Comparison of ENCODE assay signal across 7 cellular contexts in the genomic region with DNA sequence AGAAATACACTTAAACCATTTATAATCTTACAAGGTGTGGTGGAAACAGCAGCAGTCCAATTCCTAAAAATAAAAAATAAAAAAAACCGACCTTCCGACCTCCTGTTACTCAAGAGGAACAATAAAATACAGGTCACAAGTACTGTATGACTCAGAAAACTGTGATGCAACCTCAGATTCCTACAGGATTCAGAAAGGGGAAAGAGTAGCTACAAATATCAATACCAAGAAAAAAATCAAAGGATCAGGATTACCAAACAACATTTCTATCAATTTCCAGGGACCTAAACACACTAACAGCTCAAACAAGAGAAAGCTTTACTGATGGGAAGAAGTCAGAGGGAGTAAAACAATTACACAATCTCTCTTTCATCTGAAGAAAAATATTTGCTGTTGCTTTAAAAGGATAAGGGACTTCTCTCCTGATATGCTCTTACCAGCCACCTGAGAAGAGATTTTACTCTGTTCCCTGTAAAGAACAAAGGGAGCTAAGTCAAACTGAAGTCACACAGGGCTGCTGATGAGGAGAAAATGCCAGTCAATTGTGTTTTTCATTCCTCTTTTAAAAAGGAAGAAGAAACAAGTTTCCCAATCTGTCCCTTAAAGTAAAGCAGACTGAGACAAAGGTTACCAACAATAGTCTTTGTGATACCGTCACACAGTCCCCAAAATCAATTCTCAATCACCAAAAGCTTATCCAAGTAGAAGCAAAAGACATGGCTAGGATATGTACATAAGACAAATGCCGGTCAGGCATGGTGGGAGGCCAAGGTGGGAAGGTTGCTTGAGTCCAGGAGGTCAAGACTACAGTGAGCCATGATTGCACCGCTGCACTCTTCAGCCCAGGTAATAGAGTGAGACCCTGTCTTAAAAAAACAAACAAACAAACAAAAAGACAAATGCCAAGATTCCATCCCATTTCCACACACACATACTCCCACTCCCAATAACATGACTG. TPM values are rescaled to one million over a fixed set of nuclear protein-coding genes. Genes with fewer than 3 reads are reported as not detected.
DNase-seq lines count a peak whose midpoint lies in the region; TF ChIP-seq lines count a peak whose summit lies in the region.

No MANE protein-coding gene starts in this region.

- no peak overlapping the region for H3K4me3 ChIP-seq in effector memory CD4-positive, alpha-beta T cell (ENCODE audit: insufficient read depth, low read depth, low read length, poor library complexity, severe bottlenecking)

- H3K36me3 Mint-ChIP-seq in progenitor cell of endocrine pancreas (ENCODE audit: insufficient read depth), result peaks cover 1% of the 10 kb centered on the region

- TF ChIP-seq CTCF in progenitor cell of endocrine pancreas (IDR thresholded peaks at IDR 0.05; ENCODE audit: unreplicated experiment), result no peak

- H3K27ac Mint-ChIP-seq in progenitor cell of endocrine pancreas, result peak overlapping the region; percentile 95

- H3K4me3 Mint-ChIP-seq in progenitor cell of endocrine pancreas (ENCODE audit: low read depth), result peak overlapping the region; percentile 2

- peaks cover 33% of the 10 kb centered on the region for H3K4me1 Mint-ChIP-seq in progenitor cell of endocrine pancreas (ENCODE audit: low read depth)

- H3K27me3 Mint-ChIP-seq in progenitor cell of endocrine pancreas, result no peaks in the 10 kb centered on the region

- H3K9me3 ChIP-seq in effector memory CD4-positive, alpha-beta T cell (ENCODE audit: control insufficient read depth, low read length), result no peaks in the 10 kb centered on the region

- DNase-seq in HEK293T (ENCODE audit: extremely low spot score), result no peak
- DNase-seq in SK-MEL-5 (ENCODE audit: low read depth, low spot score), result peak; percentile 77
- peak; percentile 88 for DNase-seq in fibroblast of peridontal ligament (ENCODE audit: extremely low read depth)
- no peak for DNase-seq in progenitor cell of endocrine pancreas (ENCODE audit: low spot score, unreplicated experiment)
- DNase-seq in DMS 273 treated with DMSO at 0.1 percent for 48 hours (lab: John Stamatoyannopoulos, UW), result no peak
- DNase-seq in stimulated activated CD4-positive, alpha-beta T cell treated with anti-CD3 and anti-CD28 coated beads, Interleukin-4, amount 100 ng/mL, for 1 hour, result no peak
- no peak for DNase-seq in effector memory CD4-positive, alpha-beta T cell

- no peaks in the 10 kb centered on the region for H3K36me3 ChIP-seq in effector memory CD4-positive, alpha-beta T cell (ENCODE audit: control insufficient read depth, insufficient read depth, low read length)

- no peak overlapping the region for H3K27ac ChIP-seq in effector memory CD4-positive, alpha-beta T cell (ENCODE audit: insufficient read depth, low read length, poor library complexity, severe bottlenecking)

- POLR2A ChIA-PET in HEK293T (lab: Yijun Ruan, JAX), result interaction anchor here (1.0 kb wide), 1 partner anchor 39 kb away, joined by 5 read pairs; the partner anchor contains the start of gene AMBRA1

- no peaks in the 10 kb centered on the region for H3K9me3 Mint-ChIP-seq in progenitor cell of endocrine pancreas (ENCODE audit: low read depth)

- in situ Hi-C loops in SK-MEL-5 (cut with HindIII; ENCODE audit: low pct_unique_long_range_greater_than_20kb, low sequenced_read_pairs), result no loop called here

- peaks cover 10% of the 10 kb centered on the region for H3K4me1 ChIP-seq in effector memory CD4-positive, alpha-beta T cell (ENCODE audit: control insufficient read depth, insufficient read depth, low read length, poor library complexity, severe bottlenecking)

- H3K27me3 ChIP-seq in effector memory CD4-positive, alpha-beta T cell (replicated peaks; ENCODE audit: control insufficient read depth, insufficient read depth, low read length, poor library complexity, severe bottlenecking), result no peaks in the 10 kb centered on the region

- CTCF ChIA-PET in HEK293T (lab: Yijun Ruan, JAX), result interaction anchor here (1.2 to 1.3 kb wide), 3 partner anchors 12 to 165 kb away, joined by 3 to 6 read pairs (median 4); no protein-coding TSS in a partner anchor

TF ChIP-seq in HEK293T, 16 proteins besides CTCF, POLR2A, EP300 and RAD21:
- TF ChIP-seq FOXK2 (IDR thresholded peaks at IDR 0.05) (no peak), TARDBP (IDR thresholded peaks at IDR 0.05) (no peak), ELF4 (IDR thresholded peaks at IDR 0.05) (no peak), BHLHE40 (IDR thresholded peaks at IDR 0.05; ENCODE audit: borderline replicate concordance) (no peak), L3MBTL2 (conservative IDR thresholded peaks at IDR 0.05) (no peak), NFRKB (IDR thresholded peaks at IDR 0.05) (no peak), ZNF384 (IDR thresholded peaks at IDR 0.05) (peak; percentile 84), CTBP1 (IDR thresholded peaks at IDR 0.05; ENCODE audit: borderline replicate concordance) (0 out of 2 replicates have a peak, but pooled peaks have one; percentile 8)

RNA-seq across cellular contexts. Expression of gene AMBRA1, which starts 39.3 kb away (rescaled TPM):
- total RNA-seq in SK-MEL-5 (2014; rRNA removed; shearing (Covaris generic)), result 22.2 and 28.0 TPM in 2 replicates
- 32.3 and 34.4 TPM in 2 replicates for polyA plus RNA-seq in SK-MEL-5 (2015; cell fraction: cytosol; rRNA removed)
- polyA plus RNA-seq in SK-MEL-5 (2015; cell fraction: nucleus; rRNA removed), result 16.5 and 16.8 TPM in 2 replicates
- total RNA-seq in progenitor cell of endocrine pancreas, result 44.0 and 45.3 TPM in 2 replicates

Comparison
In these comparisons a context has a peak if more than half of its experiments do, and no peak if none do; other contexts are left out.
1. DNase-seq: peak in SK-MEL-5 (single experiment) and fibroblast of peridontal ligament (single experiment); none in HEK293T (single experiment), progenitor cell of endocrine pancreas (single experiment), DMS 273 treated with DMSO at 0.1 percent for 48 hours (single experiment), stimulated activated CD4-positive, alpha-beta T cell treated with anti-CD3 and anti-CD28 coated beads, Interleukin-4, amount 100 ng/mL, for 1 hour (single experiment) and effector memory CD4-positive, alpha-beta T cell (0 of 3).